27 cellular contexts compared by ENCODE assay signal in genomic region chr11:61926235-61926634, GRCh38.
"Had no signal": no experiment of that assay in that cellular context is flagged by ENCODE, and none has a peak within 500 bp of the region (broad histone marks: within the 10 kb centered on the region; RNA-seq: fewer than 3 reads in every experiment).

No MANE protein-coding gene starts in this region.

- H3K36me3 ChIP-seq: neutrophil, ovary, right lobe of liver, sigmoid colon, stomach, thoracic aorta, thyroid gland, tibial nerve, upper lobe of left lung, vagina had no signal

- H3K4me1 ChIP-seq: right lobe of liver had no signal

- H3K9me3 ChIP-seq: neutrophil, ovary, psoas muscle, right lobe of liver, sigmoid colon, stomach, thoracic aorta, thyroid gland, tibial nerve, upper lobe of left lung, vagina had no signal

- H3K27ac Mint-ChIP-seq: naive thymus-derived CD4-positive, alpha-beta T cell; progenitor cell of endocrine pancreas; stimulated activated effector memory CD8-positive, alpha-beta T cell treated with anti-CD3 and anti-CD28 coated beads, Interleukin-12 subunit alpha, Interleukin-12 subunit beta, amount 100 ng/mL, for 72 hours; stimulated activated naive B cell treated with anti-CD40 and anti-IgM and Interleukin-4, amounts not matched to agents 10 μg/mL and 1 μg/mL and 100 μg/mL, for 72 hours; stimulated activated naive CD8-positive, alpha-beta T cell treated with anti-CD3 and anti-CD28 coated beads, Interleukin-15, Interleukin-2, amounts not matched to agents 100 ng/mL and 50 ng/mL, for 24 hours had no signal

- H3K27me3 Mint-ChIP-seq: progenitor cell of endocrine pancreas had no signal

- H3K9me3 Mint-ChIP-seq: neural crest cell; stimulated activated effector memory CD8-positive, alpha-beta T cell treated with anti-CD3 and anti-CD28 coated beads, Interleukin-12 subunit alpha, Interleukin-12 subunit beta, amount 100 ng/mL, for 72 hours; stimulated activated naive B cell treated with anti-CD40 and anti-IgM and Interleukin-4, amounts not matched to agents 10 μg/mL and 1 μg/mL and 100 μg/mL, for 72 hours; stimulated activated naive CD8-positive, alpha-beta T cell treated with anti-CD3 and anti-CD28 coated beads, Interleukin-15, Interleukin-2, amounts not matched to agents 100 ng/mL and 50 ng/mL, for 24 hours had no signal

- DNase-seq: naive thymus-derived CD4-positive, alpha-beta T cell; nephron progenitor cell; nucleus accumbens; ovary; psoas muscle; right lobe of liver; sigmoid colon; small intestine; stimulated activated CD4-positive, alpha-beta T cell treated with anti-CD3 and anti-CD28 coated beads, Interleukin-15, amount 100 ng/mL, for 24 hours; stimulated activated CD4-positive, alpha-beta T cell treated with anti-CD3 and anti-CD28 coated beads, Interleukin-2, amount 100 ng/mL, for 24 hours; stimulated activated CD4-positive, alpha-beta T cell treated with anti-CD3 and anti-CD28 coated beads, Interleukin-4, amount 100 ng/mL, for 1 hour; stimulated activated naive B cell treated with anti-CD40 and anti-IgM and Interleukin-4, amounts not matched to agents 10 μg/mL and 1 μg/mL and 100 μg/mL, for 72 hours; stimulated activated naive CD4-positive, alpha-beta T cell treated with Interleukin-2 at 50 U/mL for 16 hours; stomach; thyroid gland; trophoblast cell; upper lobe of left lung had no signal

- H3K4me3 Mint-ChIP-seq: naive thymus-derived CD4-positive, alpha-beta T cell; nephron progenitor cell; neural crest cell; stimulated activated effector memory CD8-positive, alpha-beta T cell treated with anti-CD3 and anti-CD28 coated beads, Interleukin-12 subunit alpha, Interleukin-12 subunit beta, amount 100 ng/mL, for 72 hours; stimulated activated naive B cell treated with anti-CD40 and anti-IgM and Interleukin-4, amounts not matched to agents 10 μg/mL and 1 μg/mL and 100 μg/mL, for 72 hours; stimulated activated naive CD8-positive, alpha-beta T cell treated with anti-CD3 and anti-CD28 coated beads, Interleukin-15, Interleukin-2, amounts not matched to agents 100 ng/mL and 50 ng/mL, for 24 hours had no signal

- H3K27ac ChIP-seq: neutrophil, ovary, parathyroid adenoma, psoas muscle, right lobe of liver, stomach, thoracic aorta, thyroid gland, tibial nerve, upper lobe of left lung, vagina had no signal

- H3K4me3 ChIP-seq: ovary, psoas muscle, right lobe of liver, sigmoid colon, stomach, thoracic aorta, thyroid gland, tibial nerve, upper lobe of left lung, vagina had no signal

- H3K4me1 Mint-ChIP-seq: naive thymus-derived CD4-positive, alpha-beta T cell; stimulated activated effector memory CD8-positive, alpha-beta T cell treated with anti-CD3 and anti-CD28 coated beads, Interleukin-12 subunit alpha, Interleukin-12 subunit beta, amount 100 ng/mL, for 72 hours; stimulated activated naive B cell treated with anti-CD40 and anti-IgM and Interleukin-4, amounts not matched to agents 10 μg/mL and 1 μg/mL and 100 μg/mL, for 72 hours had no signal

- ATAC-seq: naive thymus-derived CD4-positive, alpha-beta T cell; psoas muscle; right cardiac atrium; right lobe of liver; stimulated activated effector memory CD8-positive, alpha-beta T cell treated with anti-CD3 and anti-CD28 coated beads, Interleukin-12 subunit alpha, Interleukin-12 subunit beta, amount 100 ng/mL, for 72 hours; stimulated activated naive B cell treated with anti-CD40 and anti-IgM and Interleukin-4, amounts not matched to agents 10 μg/mL and 1 μg/mL and 100 μg/mL, for 72 hours had no signal

- H3K36me3 Mint-ChIP-seq: stimulated activated effector memory CD8-positive, alpha-beta T cell treated with anti-CD3 and anti-CD28 coated beads, Interleukin-12 subunit alpha, Interleukin-12 subunit beta, amount 100 ng/mL, for 72 hours; stimulated activated naive B cell treated with anti-CD40 and anti-IgM and Interleukin-4, amounts not matched to agents 10 μg/mL and 1 μg/mL and 100 μg/mL, for 72 hours had no signal
